In the genomic region with DNA sequence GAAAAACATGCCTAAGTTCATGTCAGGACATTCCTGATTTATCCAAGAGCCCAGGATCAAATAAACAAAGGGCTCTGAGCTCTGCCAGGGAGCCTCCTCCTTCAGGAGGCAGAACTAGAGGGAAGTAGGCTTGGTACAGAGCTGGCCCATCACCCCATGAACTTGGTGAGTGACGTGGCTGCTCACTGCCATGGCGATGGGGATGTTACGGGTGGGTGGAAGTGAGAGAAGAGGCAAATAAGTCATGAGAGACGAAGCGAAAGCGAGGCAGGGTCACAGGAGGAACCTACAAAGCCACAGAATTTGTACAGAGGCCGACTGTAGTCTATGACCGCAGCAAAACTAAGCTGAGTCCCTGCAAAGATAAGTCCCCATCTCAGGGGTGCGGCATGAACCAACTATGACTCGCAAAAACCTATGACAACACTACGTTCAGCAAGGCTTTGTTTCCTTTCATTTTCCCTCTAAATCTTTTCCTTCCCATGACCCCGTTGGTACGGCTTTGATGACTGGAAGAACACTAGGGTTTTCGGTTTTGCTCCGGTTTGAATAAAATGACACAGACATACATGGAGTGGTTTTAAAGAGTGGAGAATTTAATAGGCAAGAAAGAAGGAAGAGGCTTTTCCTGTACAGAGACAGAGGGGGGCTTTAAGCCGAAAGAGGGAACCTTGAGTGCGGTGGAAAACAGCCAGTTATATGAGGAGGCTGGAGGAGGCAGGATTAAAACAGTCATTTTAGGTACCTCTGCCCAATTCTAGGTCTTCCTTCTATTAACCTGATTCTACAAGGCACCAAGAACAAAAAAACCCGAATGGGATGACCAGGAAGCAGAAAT, we compare ENCODE assay signal across 8 cellular contexts.
DNase-seq lines count a peak whose midpoint lies in the region; ATAC-seq, FAIRE-seq and TF ChIP-seq lines count a peak whose summit lies in the region.

No MANE protein-coding gene starts in this region.

- CTCF ChIA-PET in activated naive CD4-positive, alpha-beta T cell treated with anti-CD3 and anti-CD28 coated beads, Interleukin-2, amount 10 ng/mL, durations not matched to agents 7 days and 5 days (lab: Charles Lee), result interaction anchor here (0.6 to 14.4 kb wide), 7 partner anchors 10 to 137 kb away, joined by 3 to 237 read pairs (median 11); no protein-coding TSS in a partner anchor

- H3K4me3 Mint-ChIP-seq in activated naive CD4-positive, alpha-beta T cell treated with anti-CD3 and anti-CD28 coated beads, Interleukin-2, amount 10 ng/mL, durations not matched to agents 7 days and 5 days, result peak overlapping the region; percentile 70

- FAIRE-seq in RCC 7860 (lab: Jason Lieb, UNC), result peak; percentile 56

- TF ChIP-seq CTCF in GM13976 (IDR thresholded peaks at IDR 0.05; ENCODE audit: borderline replicate concordance, control extremely low read depth, extremely low read depth, insufficient read depth, missing control alignments), result no peak

- in situ Hi-C loops in GM13976 (cut with MboI; ENCODE audit: low sequenced_read_pairs, unreplicated experiment), result no loop called here

- peak; percentile 75 for ATAC-seq in HG02798 (IDR thresholded peaks at IDR 0.05; ENCODE audit: poor library complexity, unreplicated experiment)

- peaks cover 6% of the 10 kb centered on the region for H3K27me3 Mint-ChIP-seq in activated naive CD4-positive, alpha-beta T cell treated with anti-CD3 and anti-CD28 coated beads, Interleukin-2, amount 10 ng/mL, durations not matched to agents 7 days and 5 days

- peak overlapping the region; percentile 98 for H3K27ac Mint-ChIP-seq in activated naive CD4-positive, alpha-beta T cell treated with anti-CD3 and anti-CD28 coated beads, Interleukin-2, amount 10 ng/mL, durations not matched to agents 7 days and 5 days

- DNase-seq in GM13976 (ENCODE audit: low spot score) (peak; percentile 80), RCC 7860 (ENCODE audit: low spot score) (peak; percentile 85), hypothalamus (lab: John Stamatoyannopoulos, UW) (peak in 28 of 51 donors; percentile 19 to 59 (median 40)), KG1 (lab: John Stamatoyannopoulos, UW) (no peak), iPS-NIHi7 (ENCODE audit: extremely low spot score) (no peak)
- peak; percentile 93 for DNase-seq in activated naive CD4-positive, alpha-beta T cell treated with anti-CD3 and anti-CD28 coated beads, Interleukin-2, amount 10 ng/mL, durations not matched to agents 7 days and 5 days
- peak; percentile 82 to 87 for DNase-seq in stimulated activated CD4-positive, alpha-beta T cell treated with anti-CD3 and anti-CD28 coated beads, Interleukin-2, amount 100 ng/mL, for 24 hours

- peaks cover 2% of the 10 kb centered on the region for H3K9me3 Mint-ChIP-seq in activated naive CD4-positive, alpha-beta T cell treated with anti-CD3 and anti-CD28 coated beads, Interleukin-2, amount 10 ng/mL, durations not matched to agents 7 days and 5 days

- peaks cover 32% of the 10 kb centered on the region for H3K36me3 Mint-ChIP-seq in activated naive CD4-positive, alpha-beta T cell treated with anti-CD3 and anti-CD28 coated beads, Interleukin-2, amount 10 ng/mL, durations not matched to agents 7 days and 5 days

- H3K4me1 Mint-ChIP-seq in activated naive CD4-positive, alpha-beta T cell treated with anti-CD3 and anti-CD28 coated beads, Interleukin-2, amount 10 ng/mL, durations not matched to agents 7 days and 5 days, result peaks cover 86% of the 10 kb centered on the region

Comparison
In these comparisons a context has a peak if more than half of its experiments do, and no peak if none do; other contexts are left out.
1. DNase-seq: peak in GM13976 (single experiment), RCC 7860 (single experiment), activated naive CD4-positive, alpha-beta T cell treated with anti-CD3 and anti-CD28 coated beads, Interleukin-2, amount 10 ng/mL, durations not matched to agents 7 days and 5 days (single experiment), hypothalamus (28 of 51) and stimulated activated CD4-positive, alpha-beta T cell treated with anti-CD3 and anti-CD28 coated beads, Interleukin-2, amount 100 ng/mL, for 24 hours (2 of 2); none in KG1 (single experiment) and iPS-NIHi7 (single experiment).